ENCODE assay signal across 1 cellular context in genomic region chr6:87088076-87088475, GRCh38.
TF ChIP-seq lines count a peak whose summit lies in the region.

No MANE protein-coding gene starts in this region.

TF ChIP-seq in GM12878, 131 proteins besides CTCF, POLR2A, EP300 and RAD21 (continued from another document):
- no peak for TF ChIP-seq MAX (IDR thresholded peaks at IDR 0.05; ENCODE audit: low read depth, low read length)
- TF ChIP-seq ASH2L (IDR thresholded peaks at IDR 0.05; ENCODE audit: borderline replicate concordance, low read depth): no peak
- no peak for TF ChIP-seq MTA2 (IDR thresholded peaks at IDR 0.05; ENCODE audit: low read depth)
